Comparison of ENCODE assay signal across 1 cellular context in the genomic region with DNA sequence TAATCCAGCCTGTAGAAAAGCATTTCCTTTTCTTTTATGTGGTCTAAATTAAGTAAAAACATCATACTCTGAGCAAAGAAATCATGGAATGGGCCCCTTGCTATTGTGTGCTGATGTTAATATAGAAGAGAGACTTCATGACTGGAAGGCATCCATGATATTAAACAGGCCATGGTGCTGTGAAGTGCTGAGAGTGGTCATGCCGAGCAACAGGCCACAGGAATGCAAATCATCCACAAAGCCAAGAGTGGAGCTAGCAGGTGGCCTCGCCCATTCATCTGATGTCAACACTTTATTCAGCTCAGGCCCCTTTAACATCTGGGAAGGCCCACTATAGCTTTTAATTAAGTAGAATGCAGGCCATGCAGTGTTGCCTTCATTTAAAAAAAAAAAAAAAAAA.
TF ChIP-seq lines count a peak whose summit lies in the region.

No MANE protein-coding gene starts in this region.

TF ChIP-seq in HEK293, 187 proteins besides CTCF, POLR2A, EP300 and RAD21 (continued from another document):
- TF ChIP-seq, protein P1, sequence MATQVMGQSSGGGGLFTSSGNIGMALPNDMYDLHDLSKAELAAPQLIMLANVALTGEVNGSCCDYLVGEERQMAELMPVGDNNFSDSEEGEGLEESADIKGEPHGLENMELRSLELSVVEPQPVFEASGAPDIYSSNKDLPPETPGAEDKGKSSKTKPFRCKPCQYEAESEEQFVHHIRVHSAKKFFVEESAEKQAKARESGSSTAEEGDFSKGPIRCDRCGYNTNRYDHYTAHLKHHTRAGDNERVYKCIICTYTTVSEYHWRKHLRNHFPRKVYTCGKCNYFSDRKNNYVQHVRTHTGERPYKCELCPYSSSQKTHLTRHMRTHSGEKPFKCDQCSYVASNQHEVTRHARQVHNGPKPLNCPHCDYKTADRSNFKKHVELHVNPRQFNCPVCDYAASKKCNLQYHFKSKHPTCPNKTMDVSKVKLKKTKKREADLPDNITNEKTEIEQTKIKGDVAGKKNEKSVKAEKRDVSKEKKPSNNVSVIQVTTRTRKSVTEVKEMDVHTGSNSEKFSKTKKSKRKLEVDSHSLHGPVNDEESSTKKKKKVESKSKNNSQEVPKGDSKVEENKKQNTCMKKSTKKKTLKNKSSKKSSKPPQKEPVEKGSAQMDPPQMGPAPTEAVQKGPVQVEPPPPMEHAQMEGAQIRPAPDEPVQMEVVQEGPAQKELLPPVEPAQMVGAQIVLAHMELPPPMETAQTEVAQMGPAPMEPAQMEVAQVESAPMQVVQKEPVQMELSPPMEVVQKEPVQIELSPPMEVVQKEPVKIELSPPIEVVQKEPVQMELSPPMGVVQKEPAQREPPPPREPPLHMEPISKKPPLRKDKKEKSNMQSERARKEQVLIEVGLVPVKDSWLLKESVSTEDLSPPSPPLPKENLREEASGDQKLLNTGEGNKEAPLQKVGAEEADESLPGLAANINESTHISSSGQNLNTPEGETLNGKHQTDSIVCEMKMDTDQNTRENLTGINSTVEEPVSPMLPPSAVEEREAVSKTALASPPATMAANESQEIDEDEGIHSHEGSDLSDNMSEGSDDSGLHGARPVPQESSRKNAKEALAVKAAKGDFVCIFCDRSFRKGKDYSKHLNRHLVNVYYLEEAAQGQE (tag by site-specific recombination; IDR thresholded peaks at IDR 0.05) = no peak
- no peak for TF ChIP-seq SCRT1 (tag by site-specific recombination; IDR thresholded peaks at IDR 0.05; ENCODE audit: borderline replicate concordance)
- no peak for TF ChIP-seq ZNF48 (tag by site-specific recombination; IDR thresholded peaks at IDR 0.05)
- no peak for TF ChIP-seq ZNF548 (tag by site-specific recombination; IDR thresholded peaks at IDR 0.05)
- TF ChIP-seq ZNF623 (tag by site-specific recombination; IDR thresholded peaks at IDR 0.05) = no peak
- 0 out of 2 replicates have a peak, but pooled peaks have one; percentile 35 for TF ChIP-seq ZNF660 (tag by site-specific recombination; IDR thresholded peaks at IDR 0.05)
- no peak for TF ChIP-seq REPIN1 (tag by site-specific recombination; IDR thresholded peaks at IDR 0.05; ENCODE audit: low read depth)
- TF ChIP-seq ZNF223 (tag by site-specific recombination; IDR thresholded peaks at IDR 0.05) = no peak
- no peak for TF ChIP-seq ZFP41 (tag by site-specific recombination; IDR thresholded peaks at IDR 0.05; ENCODE audit: borderline replicate concordance)
- no peak for TF ChIP-seq ZNF776 (tag by site-specific recombination; IDR thresholded peaks at IDR 0.05; ENCODE audit: borderline replicate concordance)
- peak; percentile 57; the same call in 1 of the 2 replicates for TF ChIP-seq ZFP69B (tag by site-specific recombination; IDR thresholded peaks at IDR 0.05)
- TF ChIP-seq ZNF585B (tag by site-specific recombination; IDR thresholded peaks at IDR 0.05) = no peak
- 0 out of 2 replicates have a peak, but pooled peaks have one; percentile 19 for TF ChIP-seq ZBTB44 (tag by site-specific recombination; IDR thresholded peaks at IDR 0.05)
- TF ChIP-seq ZNF311 (tag by site-specific recombination; IDR thresholded peaks at IDR 0.05; ENCODE audit: borderline replicate concordance) = no peak
- peak; percentile 85 for TF ChIP-seq SCRT2 (tag by site-specific recombination; IDR thresholded peaks at IDR 0.05)
- TF ChIP-seq GLI2 (tag by site-specific recombination; IDR thresholded peaks at IDR 0.05; ENCODE audit: borderline replicate concordance, low read depth) = no peak
